14 cellular contexts compared by ENCODE assay signal in the genomic region with DNA sequence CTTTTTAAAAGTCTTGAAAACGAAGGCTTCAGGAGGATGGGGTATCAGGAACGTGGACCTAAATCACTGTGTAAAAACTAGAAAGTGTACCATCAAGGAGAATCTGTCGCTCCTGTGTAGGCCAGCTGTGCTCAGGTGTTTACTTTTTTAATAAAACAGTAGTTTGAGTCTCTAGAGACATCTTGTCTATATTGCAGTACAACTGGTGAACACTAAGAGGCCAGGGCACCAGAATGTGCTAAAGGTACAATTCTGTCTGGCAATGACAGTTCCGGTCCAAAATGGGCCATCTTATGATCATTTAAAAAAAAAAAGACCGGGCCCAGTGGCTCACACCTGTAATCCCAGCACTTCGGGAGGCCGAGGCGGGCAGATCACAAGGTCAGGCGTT.
A peak's percentile ranks its signal among the peaks of the same experiment; 100 is the strongest.
DNase-seq lines count a peak whose midpoint lies in the region; ATAC-seq and TF ChIP-seq lines count a peak whose summit lies in the region.
"Had no signal": no experiment of that assay in that cellular context is flagged by ENCODE, and none has a peak within 500 bp of the region (broad histone marks: within the 10 kb centered on the region; RNA-seq: fewer than 3 reads in every experiment).

No MANE protein-coding gene starts in this region.

- H3K4me3 ChIP-seq in OCI-LY1 (ENCODE audit: low read depth, low read length, poor library complexity, severe bottlenecking) (no peak overlapping the region), esophagus (ENCODE audit: low read depth in 1 of 2, low read length in 2 of 2) (no peak overlapping the region), gastrocnemius medialis (no peak overlapping the region)
- H3K4me3 ChIP-seq: heart right ventricle, SJCRH30, suprapubic skin had no signal

- in situ Hi-C loops in gastrocnemius medialis (cut with MboI; ENCODE audit: low sequenced_read_pairs in 4 of 4): no loop called here

- H3K9me3 ChIP-seq in OCI-LY1 (ENCODE audit: low read length): no peaks in the 10 kb centered on the region
- no peaks in the 10 kb centered on the region for H3K9me3 ChIP-seq in esophagus (ENCODE audit: control insufficient read depth in 2 of 2, insufficient read depth in 1 of 2, low read depth in 1 of 2, low read length in 1 of 2)
- no peaks in the 10 kb centered on the region for H3K9me3 ChIP-seq in gastrocnemius medialis
- H3K9me3 ChIP-seq: heart right ventricle, SJCRH30, suprapubic skin had no signal

- no peaks in the 10 kb centered on the region for H3F3A ChIP-seq in OCI-LY1 (ENCODE audit: insufficient read depth, low read length)

- H4K20me1 ChIP-seq in OCI-LY1 (ENCODE audit: insufficient read depth, low read length): no peaks in the 10 kb centered on the region

- peak; percentile 22 to 26 for ATAC-seq in gastrocnemius medialis
- ATAC-seq in GM21390 (IDR thresholded peaks at IDR 0.05; ENCODE audit: unreplicated experiment): no peak
- ATAC-seq in HG03469 (IDR thresholded peaks at IDR 0.05; ENCODE audit: unreplicated experiment): no peak

- H3K36me3 ChIP-seq in OCI-LY1 (ENCODE audit: insufficient read depth, low read length): peaks cover 77% of the 10 kb centered on the region
- H3K36me3 ChIP-seq in esophagus (ENCODE audit: control insufficient read depth in 2 of 2, insufficient read depth in 2 of 2, low read length in 1 of 2): no peaks in the 10 kb centered on the region
- H3K36me3 ChIP-seq in gastrocnemius medialis: no peaks in the 10 kb centered on the region
- H3K36me3 ChIP-seq: SJCRH30, suprapubic skin had no signal

- H3K4me1 ChIP-seq in OCI-LY1 (ENCODE audit: insufficient read depth, low read length, severe bottlenecking) (peaks cover 42% of the 10 kb centered on the region), esophagus (ENCODE audit: control insufficient read depth in 2 of 2, insufficient read depth in 2 of 2, low read length in 1 of 2) (peaks cover 4 to 5% of the 10 kb centered on the region in 2 donors), gastrocnemius medialis (peaks cover 28 to 41% of the 10 kb centered on the region in 2 donors)
- H3K4me1 ChIP-seq: SJCRH30 had no signal

- no peak overlapping the region for H3K9ac ChIP-seq in OCI-LY1 (ENCODE audit: low read length)

- H3K9me2 ChIP-seq in OCI-LY1 (ENCODE audit: low read depth, low read length): no peaks in the 10 kb centered on the region

- H2AFZ ChIP-seq in OCI-LY1 (ENCODE audit: low read length): no peak overlapping the region

- no peak for TF ChIP-seq POLR2A in gastrocnemius medialis (IDR thresholded peaks at IDR 0.05)

- TF ChIP-seq CTCF in OCI-LY1 (IDR thresholded peaks at IDR 0.05; ENCODE audit: low read length) (peak; percentile 9; the same call in 1 of the 2 replicates), gastrocnemius medialis (IDR thresholded peaks at IDR 0.05 in 4 of 5, conservative IDR thresholded peaks at IDR 0.05 in 1 of 5) (peak in 1 of 5 experiments; percentile 7)

- 75 to 90% methylated on average over 9 of the region's 9 CpGs for WGBS in esophagus, 2 donors

- intact Hi-C loops in gastrocnemius medialis (cut with DNase I; ENCODE audit: low total_unique reads): no loop called here

- H3K27ac ChIP-seq in OCI-LY1 (ENCODE audit: low read depth, low read length, poor library complexity, severe bottlenecking): peak overlapping the region; percentile 42
- peak overlapping the region; percentile 57 for H3K27ac ChIP-seq in esophagus (ENCODE audit: low read depth in 2 of 2, low read length in 1 of 2)
- H3K27ac ChIP-seq in gastrocnemius medialis: peak overlapping the region; percentile 76 to 90 (median 84)
- H3K27ac ChIP-seq: SJCRH30, suprapubic skin had no signal

- no peaks in the 10 kb centered on the region for H3K79me2 ChIP-seq in OCI-LY1 (ENCODE audit: insufficient read depth, low read length)

- peak; percentile 73 for DNase-seq in NCI-H2107 treated with DMSO at 0.1 percent for 48 hours (lab: John Stamatoyannopoulos, UW; ENCODE audit: unreplicated experiment)
- no peak for DNase-seq in NCI-H2107 (lab: John Stamatoyannopoulos, UW)
- DNase-seq in gastrocnemius medialis: no peak
- DNase-seq in GF-D8 (lab: John Stamatoyannopoulos, UW): no peak
- DNase-seq: anterior cingulate cortex, heart right ventricle, NCI-H226, SJCRH30, T1000 had no signal

- no peak overlapping the region for H3K4me2 ChIP-seq in OCI-LY1 (ENCODE audit: low read length)

- H3K27me3 ChIP-seq in OCI-LY1 (ENCODE audit: insufficient read depth, low read length) (no peaks in the 10 kb centered on the region), esophagus (ENCODE audit: control insufficient read depth in 1 of 2, insufficient read depth in 2 of 2, low read length in 2 of 2) (no peaks in the 10 kb centered on the region), gastrocnemius medialis (no peaks in the 10 kb centered on the region)
- H3K27me3 ChIP-seq: heart right ventricle, SJCRH30, suprapubic skin had no signal

Comparison
In these comparisons a context has a peak if more than half of its experiments do, and no peak if none do; other contexts are left out.
1. ATAC-seq: peak in gastrocnemius medialis (2 of 2); none in GM21390 (single experiment) and HG03469 (single experiment).
2. Peak in every context shown above with its lines, with median percentiles within 50 percentile points of each other: H3K27ac ChIP-seq.